In the genomic region with DNA sequence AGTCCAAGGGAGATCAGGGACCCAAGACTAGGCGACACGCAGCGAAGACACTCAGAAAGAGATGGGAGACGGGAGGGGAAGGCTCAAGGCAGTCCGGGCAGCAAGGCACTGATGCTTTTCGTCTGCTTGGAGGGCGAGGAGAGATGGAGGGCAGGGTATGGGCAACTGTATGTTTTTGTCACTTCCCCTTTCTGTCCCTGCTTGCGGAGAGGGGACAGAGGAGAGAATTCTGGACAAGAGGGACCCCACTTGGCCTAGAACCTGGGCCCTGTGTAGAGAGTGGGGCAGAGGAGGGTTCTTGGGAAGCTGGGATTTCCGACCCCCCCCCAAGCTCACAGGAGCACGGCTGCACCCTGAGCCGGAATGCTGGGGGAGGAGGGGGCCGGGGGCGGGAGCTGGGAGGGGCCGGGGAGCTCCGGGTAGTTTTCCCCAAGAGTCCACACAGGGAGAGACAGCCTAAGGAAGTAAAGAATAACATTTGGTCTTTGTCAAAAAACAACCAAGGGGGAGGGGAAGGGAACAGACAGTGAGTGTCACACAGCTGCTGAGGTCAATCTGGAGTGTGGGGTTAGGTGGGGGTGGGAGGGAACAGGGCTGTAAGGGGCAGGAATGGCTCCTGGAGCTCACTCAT, we compare ENCODE assay signal across 1 cellular context.
TF ChIP-seq lines count a peak whose summit lies in the region.

No MANE protein-coding gene starts in this region.

TF ChIP-seq in endothelial cell of umbilical vein, 7 proteins besides CTCF, POLR2A, EP300 and RAD21:
- TF ChIP-seq MAX (IDR thresholded peaks at IDR 0.05; ENCODE audit: insufficient read depth, insufficient read length) (no peak), POLR2AphosphoS5 (IDR thresholded peaks at IDR 0.05; ENCODE audit: insufficient read depth, low read depth, low read length) (no peak), MYC (IDR thresholded peaks at IDR 0.05; ENCODE audit: low read depth, low read length) (no peak), FOS (IDR thresholded peaks at IDR 0.05; ENCODE audit: borderline replicate concordance, insufficient read depth, low read length) (no peak), EZH2 (IDR thresholded peaks at IDR 0.05; ENCODE audit: borderline replicate concordance, low read depth, low read length, severe bottlenecking) (no peak), JUN (IDR thresholded peaks at IDR 0.05; ENCODE audit: borderline replicate concordance, insufficient read depth, insufficient read length, low read depth) (no peak), GATA2 (IDR thresholded peaks at IDR 0.05; ENCODE audit: insufficient read depth, insufficient read length, low read depth, low read length) (no peak)
